Comparison of ENCODE assay signal across 2 cellular contexts in genomic region chr22:24642307-24642706, GRCh38. TPM values are rescaled to one million over a fixed set of nuclear protein-coding genes. Genes with fewer than 3 reads are reported as not detected.
"Had no signal": no experiment of that assay in that cellular context is flagged by ENCODE, and none has a peak within 500 bp of the region (broad histone marks: within the 10 kb centered on the region; RNA-seq: fewer than 3 reads in every experiment).

No MANE protein-coding gene starts in this region.

RNA-seq across cellular contexts. Expression of gene LRRC75B, which starts 49.4 kb away (rescaled TPM):
- total RNA-seq: naive thymus-derived CD8-positive, alpha-beta T cell had no signal
- polyA plus RNA-seq: naive thymus-derived CD4-positive, alpha-beta T cell had no signal
